1 cellular context compared by ENCODE assay signal in the genomic region with DNA sequence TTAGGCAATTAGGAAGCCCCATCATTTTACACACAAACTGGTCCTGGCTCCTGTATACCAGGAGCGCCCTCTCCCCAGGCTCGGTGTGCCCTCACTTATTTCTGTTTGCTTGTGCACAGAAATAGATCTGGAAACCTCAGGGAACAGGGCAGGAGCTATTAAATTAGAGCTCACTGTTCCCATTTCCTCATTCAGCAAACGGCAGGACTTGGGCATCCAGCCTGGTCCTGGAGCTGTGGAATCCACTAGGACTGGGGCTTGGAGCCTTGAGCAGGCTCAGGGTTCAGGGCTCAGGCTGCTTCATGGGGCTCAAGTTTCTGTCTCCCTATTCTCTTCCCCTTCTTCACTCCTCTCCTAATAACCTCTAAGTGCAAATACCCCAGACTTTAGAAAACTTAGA.
TF ChIP-seq lines count a peak whose summit lies in the region.

No MANE protein-coding gene starts in this region.

TF ChIP-seq in HepG2, 621 proteins besides CTCF, POLR2A, EP300 and RAD21:
- TF ChIP-seq EEA1 (CRISPR knock-in tag; IDR thresholded peaks at IDR 0.05; ENCODE audit: borderline replicate concordance): no peak
- TF ChIP-seq, protein P1, sequence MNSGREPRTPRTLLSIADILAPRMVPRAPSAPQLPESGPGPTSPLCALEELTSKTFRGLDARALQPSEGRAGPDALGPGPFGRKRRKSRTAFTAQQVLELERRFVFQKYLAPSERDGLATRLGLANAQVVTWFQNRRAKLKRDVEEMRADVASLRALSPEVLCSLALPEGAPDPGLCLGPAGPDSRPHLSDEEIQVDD (CRISPR knock-in tag; IDR thresholded peaks at IDR 0.05; ENCODE audit: borderline replicate concordance): no peak
- no peak for TF ChIP-seq ZNF3 (CRISPR knock-in tag; IDR thresholded peaks at IDR 0.05)
- no peak for TF ChIP-seq ONECUT2 (CRISPR knock-in tag; IDR thresholded peaks at IDR 0.05)
- TF ChIP-seq ZSCAN30 (CRISPR knock-in tag; IDR thresholded peaks at IDR 0.05): no peak
- no peak for TF ChIP-seq HOXA3 (CRISPR knock-in tag; IDR thresholded peaks at IDR 0.05)
